In the genomic region with DNA sequence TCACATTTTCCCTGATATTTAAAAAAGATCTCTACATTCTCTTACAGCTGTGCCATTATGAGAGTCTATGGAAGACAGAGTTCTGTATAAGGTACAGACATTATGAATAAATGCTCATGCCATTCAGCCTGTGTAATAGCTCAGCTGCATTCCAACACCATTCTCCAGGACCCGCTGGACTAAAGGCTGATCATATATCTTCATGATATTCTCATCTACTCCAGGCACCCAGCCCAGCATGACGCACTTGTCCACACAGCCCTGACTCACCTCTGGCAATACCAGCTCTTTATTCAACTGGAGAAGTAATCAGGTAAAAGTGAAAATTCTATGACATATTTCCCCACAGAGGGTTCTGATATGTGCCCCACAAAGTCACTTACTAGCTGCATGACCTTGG, we compare ENCODE assay signal across 22 cellular contexts.
A peak's percentile ranks its signal among the peaks of the same experiment; 100 is the strongest.
DNase-seq lines count a peak whose midpoint lies in the region; ATAC-seq, FAIRE-seq and TF ChIP-seq lines count a peak whose summit lies in the region.
"Had no signal": no experiment of that assay in that cellular context is flagged by ENCODE, and none has a peak within 500 bp of the region (broad histone marks: within the 10 kb centered on the region; RNA-seq: fewer than 3 reads in every experiment).

No MANE protein-coding gene starts in this region.

- no peaks in the 10 kb centered on the region for H4K20me1 ChIP-seq in SK-N-SH (ENCODE audit: insufficient read depth)
- H4K20me1 ChIP-seq: BLaER1 had no signal

- H3K9ac ChIP-seq in SK-N-SH = no peak overlapping the region
- H3K9ac ChIP-seq: BLaER1 had no signal

- WGBS in SK-N-SH (ENCODE audit: low lambda C conversion rate) = 10% methylated on average over 2 of the region's 2 CpGs

- no peaks in the 10 kb centered on the region for H3K9me2 ChIP-seq in SK-N-SH

- no peak overlapping the region for H3K4me2 ChIP-seq in SK-N-SH
- H3K4me2 ChIP-seq: BLaER1, GM23338 had no signal

- CTCF ChIA-PET in SK-N-SH (lab: Yijun Ruan, JAX) = no interaction called here

- H3K9me3 ChIP-seq in SK-N-SH = no peaks in the 10 kb centered on the region
- H3K9me3 ChIP-seq: BLaER1, gastroesophageal sphincter, neutrophil had no signal

- H3K4me1 ChIP-seq in SK-N-SH (ENCODE audit: control insufficient read depth in 1 of 2, insufficient read depth in 2 of 2, low read depth in 1 of 2, low read length in 1 of 2) = no peaks in the 10 kb centered on the region
- H3K4me1 ChIP-seq in foreskin keratinocyte = no peaks in the 10 kb centered on the region
- H3K4me1 ChIP-seq: BLaER1, gastroesophageal sphincter had no signal

- ATAC-seq in SK-N-SH treated with all-trans-retinoic acid at 6 μM for 48 hours = no peak; the same call in 2 of the 3 replicates
- ATAC-seq in foreskin keratinocyte = peak; percentile 64
- no peak for ATAC-seq in GM18861 (IDR thresholded peaks at IDR 0.05; ENCODE audit: unreplicated experiment)
- ATAC-seq: activated CD8-positive, alpha-beta T cell treated with anti-CD3 and anti-CD28 coated beads for 36 hours; gastroesophageal sphincter; GM23338 had no signal

- in situ Hi-C loops in astrocyte of the cerebellum (cut with HindIII; ENCODE audit: low sequenced_read_pairs) (no loop called here), G401 (cut with HindIII; ENCODE audit: low sequenced_read_pairs) (no loop called here)

- H3K4me3 ChIP-seq in SK-N-SH (ENCODE audit: low read depth in 2 of 2, low read length in 1 of 2) (no peak overlapping the region), astrocyte of the cerebellum (ENCODE audit: low read depth, low read length) (no peak overlapping the region)
- H3K4me3 ChIP-seq: BLaER1, gastroesophageal sphincter, GM23338 had no signal

- H2AFZ ChIP-seq in SK-N-SH (ENCODE audit: low read depth) = no peak overlapping the region
- H2AFZ ChIP-seq: GM23338 had no signal

- H3K79me2 ChIP-seq in SK-N-SH (ENCODE audit: insufficient read depth) = no peaks in the 10 kb centered on the region

- H3K36me3 ChIP-seq in SK-N-SH (replicated peaks in 1 of 2; ENCODE audit: control insufficient read depth in 1 of 2, insufficient read depth in 2 of 2, low read length in 1 of 2) = no peaks in the 10 kb centered on the region
- H3K36me3 ChIP-seq: BLaER1, gastroesophageal sphincter, neutrophil had no signal

- no peak for TF ChIP-seq EP300 in SK-N-SH (IDR thresholded peaks at IDR 0.05; ENCODE audit: borderline replicate concordance in 1 of 2, low read depth in 1 of 2, low read length in 1 of 2)

- no peak for FAIRE-seq in urothelium cell line (lab: Jason Lieb, UNC)

- H3K27me3 ChIP-seq in SK-N-SH (ENCODE audit: insufficient read depth) = no peaks in the 10 kb centered on the region; the same call in 1 of the 2 replicates
- no peaks in the 10 kb centered on the region for H3K27me3 ChIP-seq in foreskin keratinocyte
- H3K27me3 ChIP-seq: gastroesophageal sphincter, neutrophil had no signal

- TF ChIP-seq RAD21 in SK-N-SH (IDR thresholded peaks at IDR 0.05; ENCODE audit: low read length) = no peak

- H3K27ac ChIP-seq in SK-N-SH (ENCODE audit: low read depth in 2 of 2, low read length in 1 of 2) = no peak overlapping the region
- H3K27ac ChIP-seq in foreskin keratinocyte = no peak overlapping the region
- H3K27ac ChIP-seq: 22Rv1, BLaER1, gastroesophageal sphincter, neutrophil had no signal

- POLR2A ChIA-PET in SK-N-SH (lab: Yijun Ruan, JAX) = no interaction called here

- no peaks in the 10 kb centered on the region for H3F3A ChIP-seq in SK-N-SH (replicated peaks; ENCODE audit: insufficient read depth)

- DNase-seq in SK-N-SH (no peak), astrocyte of the cerebellum (ENCODE audit: low read depth) (peak; percentile 68), foreskin keratinocyte (peak; percentile 7 to 67), urothelium cell line (ENCODE audit: low spot score) (peak; percentile 52), G401 (ENCODE audit: low spot score) (no peak)
- DNase-seq in stimulated activated CD4-positive, alpha-beta T cell treated with anti-CD3 and anti-CD28 coated beads, Interleukin-15, amount 100 ng/mL, for 24 hours = no peak
- DNase-seq: activated CD4-positive, CD25-positive, alpha-beta regulatory T cell; activated CD8-positive, alpha-beta T cell treated with anti-CD3 and anti-CD28 coated beads for 36 hours; activated gamma-delta T cell treated with Interleukin-2 at 50 U/mL for 16 hours; COR-L47; DND-41; NCI-H1436; NCI-H524 treated with DMSO at 0.1 percent for 48 hours; stimulated activated CD4-positive, alpha-beta T cell treated with anti-CD3 and anti-CD28 coated beads, Interleukin-4, amount 100 ng/mL, for 4 hours; T1000 had no signal

- TF ChIP-seq CTCF in SK-N-SH (IDR thresholded peaks at IDR 0.05) = no peak
- TF ChIP-seq CTCF in astrocyte of the cerebellum (IDR thresholded peaks at IDR 0.05; ENCODE audit: low read depth, low read length, missing control alignments) = no peak
- TF ChIP-seq CTCF in foreskin keratinocyte (conservative IDR thresholded peaks at IDR 0.05) = no peak

TF ChIP-seq in SK-N-SH, 30 proteins besides CTCF, POLR2A, EP300 and RAD21 (continues in another document):
- 0 out of 2 replicates have a peak, but pooled peaks have one; percentile 27 for TF ChIP-seq JUND (IDR thresholded peaks at IDR 0.05)
- TF ChIP-seq FOSL2 (IDR thresholded peaks at IDR 0.05; ENCODE audit: borderline replicate concordance, low read depth) = 0 out of 2 replicates have a peak, but pooled peaks have one; percentile 26
- TF ChIP-seq CHD2 (IDR thresholded peaks at IDR 0.05; ENCODE audit: low read length, partially characterized antibody) = no peak
- TF ChIP-seq, protein P1, sequence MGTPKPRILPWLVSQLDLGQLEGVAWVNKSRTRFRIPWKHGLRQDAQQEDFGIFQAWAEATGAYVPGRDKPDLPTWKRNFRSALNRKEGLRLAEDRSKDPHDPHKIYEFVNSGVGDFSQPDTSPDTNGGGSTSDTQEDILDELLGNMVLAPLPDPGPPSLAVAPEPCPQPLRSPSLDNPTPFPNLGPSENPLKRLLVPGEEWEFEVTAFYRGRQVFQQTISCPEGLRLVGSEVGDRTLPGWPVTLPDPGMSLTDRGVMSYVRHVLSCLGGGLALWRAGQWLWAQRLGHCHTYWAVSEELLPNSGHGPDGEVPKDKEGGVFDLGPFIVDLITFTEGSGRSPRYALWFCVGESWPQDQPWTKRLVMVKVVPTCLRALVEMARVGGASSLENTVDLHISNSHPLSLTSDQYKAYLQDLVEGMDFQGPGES (IDR thresholded peaks at IDR 0.05; ENCODE audit: low read depth, low read length) = no peak
- TF ChIP-seq TCF12 (IDR thresholded peaks at IDR 0.05) = peak; percentile 16; the same call in 1 of the 2 replicates
- TF ChIP-seq, protein P2, sequence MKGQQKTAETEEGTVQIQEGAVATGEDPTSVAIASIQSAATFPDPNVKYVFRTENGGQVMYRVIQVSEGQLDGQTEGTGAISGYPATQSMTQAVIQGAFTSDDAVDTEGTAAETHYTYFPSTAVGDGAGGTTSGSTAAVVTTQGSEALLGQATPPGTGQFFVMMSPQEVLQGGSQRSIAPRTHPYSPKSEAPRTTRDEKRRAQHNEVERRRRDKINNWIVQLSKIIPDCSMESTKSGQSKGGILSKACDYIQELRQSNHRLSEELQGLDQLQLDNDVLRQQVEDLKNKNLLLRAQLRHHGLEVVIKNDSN (IDR thresholded peaks at IDR 0.05; ENCODE audit: borderline replicate concordance, low read depth) = no peak
- TF ChIP-seq SMC3 (IDR thresholded peaks at IDR 0.05; ENCODE audit: low read depth, low read length) = no peak
- no peak for TF ChIP-seq TAF1 (IDR thresholded peaks at IDR 0.05; ENCODE audit: borderline replicate concordance, low read depth, low read length)

TF ChIP-seq in SK-N-SH treated with all-trans-retinoic acid at 6 μM for 48 hours, 23 proteins besides CTCF, POLR2A, EP300 and RAD21:
- no peak for TF ChIP-seq ZC3H10 (CRISPR knock-in tag; IDR thresholded peaks at IDR 0.05)

Comparison
In these comparisons a context has a peak if more than half of its experiments do, and no peak if none do; other contexts are left out.
1. DNase-seq: peak in astrocyte of the cerebellum (single experiment), foreskin keratinocyte (2 of 2) and urothelium cell line (single experiment); none in SK-N-SH (single experiment), stimulated activated CD4-positive, alpha-beta T cell treated with anti-CD3 and anti-CD28 coated beads, Interleukin-15, amount 100 ng/mL, for 24 hours (single experiment) and G401 (single experiment).